Comparison of ENCODE assay signal across 11 cellular contexts in genomic region chr2:232235716-232236115, GRCh38.
DNase-seq lines count a peak whose midpoint lies in the region; ATAC-seq lines count a peak whose summit lies in the region.
"Had no signal": no experiment of that assay in that cellular context is flagged by ENCODE, and none has a peak within 500 bp of the region (broad histone marks: within the 10 kb centered on the region; RNA-seq: fewer than 3 reads in every experiment).

No MANE protein-coding gene starts in this region.

- no peaks in the 10 kb centered on the region for H3K9me3 Mint-ChIP-seq in activated CD4-positive, alpha-beta T cell treated with anti-CD3 and anti-CD28 coated beads for 36 hours (ENCODE audit: low read depth)
- H3K9me3 Mint-ChIP-seq: T-helper 1 cell treated with Interleukin-12 subunit alpha and Interleukin-12 subunit beta and Interleukin-4 antibody, amounts not matched to agents 30 μg/mL and 1 μg/mL, for 36 hours had no signal

- peaks cover 61% of the 10 kb centered on the region for H3K4me1 Mint-ChIP-seq in activated CD4-positive, alpha-beta T cell treated with anti-CD3 and anti-CD28 coated beads for 36 hours

- DNase-seq in DMS53 treated with DMSO at 0.1 percent for 48 hours (lab: John Stamatoyannopoulos, UW; ENCODE audit: unreplicated experiment) = peak; percentile 56
- DNase-seq in NCI-H510A treated with DMSO at 0.1 percent for 48 hours (lab: John Stamatoyannopoulos, UW) = peak; percentile 75
- DNase-seq in islet precursor cell = peak; percentile 47
- DNase-seq in NCI-H1436 treated with DMSO at 0.1 percent for 48 hours (lab: John Stamatoyannopoulos, UW) = no peak
- DNase-seq in SW 1271 (lab: John Stamatoyannopoulos, UW) = no peak
- DNase-seq in activated CD4-positive, alpha-beta T cell treated with anti-CD3 and anti-CD28 coated beads for 36 hours = no peak
- DNase-seq: activated effector memory CD4-positive, alpha-beta T cell treated with Interleukin-2 at 50 U/mL for 16 hours; GOT3 had no signal

- no peak overlapping the region for H3K27ac Mint-ChIP-seq in activated CD4-positive, alpha-beta T cell treated with anti-CD3 and anti-CD28 coated beads for 36 hours
- H3K27ac Mint-ChIP-seq: T-helper 1 cell treated with Interleukin-12 subunit alpha and Interleukin-12 subunit beta and Interleukin-4 antibody, amounts not matched to agents 30 μg/mL and 1 μg/mL, for 36 hours had no signal

- CTCF ChIA-PET in activated CD4-positive, alpha-beta T cell treated with anti-CD3 and anti-CD28 coated beads for 36 hours (lab: Charles Lee) = interaction anchor here (0.7 to 1.0 kb wide), 2 partner anchors 84 to 310 kb away, joined by 3 to 4 read pairs; no protein-coding TSS in a partner anchor

- intact Hi-C loops in activated CD4-positive, alpha-beta T cell treated with anti-CD3 and anti-CD28 coated beads for 36 hours (cut with DNase I, micrococcal nuclease) = loop anchor here (1.0 to 10.0 kb wide), 4 partner anchors 80 to 448 kb away; partner anchors contain the start of genes COPS7B (in 1 of the 2) and NPPC (in 1 of the 2)

- POLR2A ChIA-PET in activated CD4-positive, alpha-beta T cell treated with anti-CD3 and anti-CD28 coated beads for 36 hours (lab: Charles Lee) = no interaction called here

- peaks cover 12% of the 10 kb centered on the region for H3K36me3 Mint-ChIP-seq in activated CD4-positive, alpha-beta T cell treated with anti-CD3 and anti-CD28 coated beads for 36 hours (ENCODE audit: low read depth)

- no peaks in the 10 kb centered on the region for H3K27me3 Mint-ChIP-seq in activated CD4-positive, alpha-beta T cell treated with anti-CD3 and anti-CD28 coated beads for 36 hours

- no peak overlapping the region for H3K4me3 Mint-ChIP-seq in activated CD4-positive, alpha-beta T cell treated with anti-CD3 and anti-CD28 coated beads for 36 hours
- H3K4me3 Mint-ChIP-seq: T-helper 1 cell treated with Interleukin-12 subunit alpha and Interleukin-12 subunit beta and Interleukin-4 antibody, amounts not matched to agents 30 μg/mL and 1 μg/mL, for 36 hours had no signal

- ATAC-seq in GM21390 (IDR thresholded peaks at IDR 0.05; ENCODE audit: unreplicated experiment) (peak; percentile 43), HG02763 (IDR thresholded peaks at IDR 0.05; ENCODE audit: unreplicated experiment) (no peak)
- no peak for ATAC-seq in activated CD4-positive, alpha-beta T cell treated with anti-CD3 and anti-CD28 coated beads for 36 hours

Comparison
In these comparisons a context has a peak if more than half of its experiments do, and no peak if none do; other contexts are left out.
1. DNase-seq: peak in DMS53 treated with DMSO at 0.1 percent for 48 hours (single experiment), NCI-H510A treated with DMSO at 0.1 percent for 48 hours (single experiment) and islet precursor cell (single experiment); none in NCI-H1436 treated with DMSO at 0.1 percent for 48 hours (single experiment), SW 1271 (0 of 2) and activated CD4-positive, alpha-beta T cell treated with anti-CD3 and anti-CD28 coated beads for 36 hours (single experiment).